20 cellular contexts compared by ENCODE assay signal in genomic region chr4:140277576-140277975, GRCh38.
"Had no signal": no experiment of that assay in that cellular context is flagged by ENCODE, and none has a peak within 500 bp of the region (broad histone marks: within the 10 kb centered on the region; RNA-seq: fewer than 3 reads in every experiment).

No MANE protein-coding gene starts in this region.

- H3K27me3 ChIP-seq: neural progenitor cell, ovary, upper lobe of left lung, uterus had no signal

- H3K4me1 ChIP-seq: esophagus squamous epithelium, heart right ventricle, neural progenitor cell, tibial artery, upper lobe of left lung, uterus had no signal

- DNase-seq: cortex of kidney; effector memory CD4-positive, alpha-beta T cell; esophagus squamous epithelium; heart right ventricle; hypothalamus; kidney glomerular epithelial cell; mammary epithelial cell; mucosa of descending colon; nucleus accumbens; ovary; right cardiac atrium; stimulated activated CD4-positive, alpha-beta T cell treated with anti-CD3 and anti-CD28 coated beads, Interleukin-4, amount 100 ng/mL, for 1 hour; stimulated activated CD8-positive, alpha-beta memory T cell treated with anti-CD3 and anti-CD28 coated beads, Interleukin-4, amount 100 ng/mL, for 48 hours; stimulated activated naive CD8-positive, alpha-beta T cell treated with anti-CD3 and anti-CD28 coated beads, Interleukin-15, Interleukin-2, amounts not matched to agents 100 U/mL and 50 U/mL, for 24 hours; tibial artery; upper lobe of left lung; uterus had no signal

- H3K36me3 ChIP-seq: esophagus squamous epithelium, heart right ventricle, neural progenitor cell, ovary, tibial artery, upper lobe of left lung, uterus had no signal

- H3K9ac ChIP-seq: neural progenitor cell had no signal

- H3K9me3 ChIP-seq: esophagus squamous epithelium, heart right ventricle, mucosa of descending colon, ovary, tibial artery, upper lobe of left lung, uterus had no signal

- H3K4me3 ChIP-seq: esophagus squamous epithelium, heart right ventricle, mucosa of descending colon, neural progenitor cell, ovary, tibial artery, upper lobe of left lung, uterus had no signal

- H2AFZ ChIP-seq: neural progenitor cell had no signal

- H3K4me2 ChIP-seq: neural progenitor cell had no signal

- ATAC-seq: heart right ventricle; mucosa of descending colon; natural killer cell treated with Interleukin-12 subunit alpha and Interleukin-12 subunit beta and Interleukin-15 and Interleukin-18, amount 100 ng/mL, for 72 hours; right cardiac atrium; stimulated activated effector memory CD8-positive, alpha-beta T cell treated with anti-CD3 and anti-CD28 coated beads, Interleukin-12 subunit alpha, Interleukin-12 subunit beta, amount 100 ng/mL, for 72 hours; stimulated activated naive CD8-positive, alpha-beta T cell treated with anti-CD3 and anti-CD28 coated beads, Interleukin-15, Interleukin-2, amounts not matched to agents 100 U/mL and 50 U/mL, for 24 hours had no signal

- H3K27ac ChIP-seq: esophagus squamous epithelium, heart right ventricle, neural progenitor cell, ovary, tibial artery, upper lobe of left lung, uterus had no signal
